ENCODE assay signal across 8 cellular contexts in the genomic region with DNA sequence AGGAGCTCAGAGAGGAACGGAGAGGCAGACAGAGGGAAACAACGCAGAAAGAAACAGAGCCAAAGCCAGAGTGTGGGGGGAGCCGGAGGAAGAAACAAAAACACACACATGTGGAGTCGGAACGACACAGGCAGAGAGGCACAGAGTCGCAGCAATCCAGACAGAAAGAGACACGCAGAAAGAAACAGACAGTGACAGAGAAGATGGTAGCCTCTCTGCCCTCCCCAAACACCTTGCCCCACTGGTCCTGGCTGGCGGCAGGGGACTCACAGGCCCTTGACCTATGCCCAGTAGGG. TPM values are rescaled to one million over a fixed set of nuclear protein-coding genes. Genes with fewer than 3 reads are reported as not detected.
A peak's percentile ranks its signal among the peaks of the same experiment; 100 is the strongest.
DNase-seq lines count a peak whose midpoint lies in the region; ATAC-seq and TF ChIP-seq lines count a peak whose summit lies in the region.
"Had no signal": no experiment of that assay in that cellular context is flagged by ENCODE, and none has a peak within 500 bp of the region (broad histone marks: within the 10 kb centered on the region; RNA-seq: fewer than 3 reads in every experiment).

No MANE protein-coding gene starts in this region.

- H3K9me2 ChIP-seq in GM23248 (ENCODE audit: insufficient read depth) = no peaks in the 10 kb centered on the region

- H3K4me2 ChIP-seq in GM23248 (ENCODE audit: unreplicated experiment) (peak overlapping the region; percentile 77), smooth muscle cell (peak overlapping the region; percentile 94)

- no peaks in the 10 kb centered on the region for H3K27me3 ChIP-seq in GM23248 (replicated peaks; ENCODE audit: insufficient read depth)
- no peaks in the 10 kb centered on the region for H3K27me3 ChIP-seq in RWPE2 (ENCODE audit: insufficient read depth, poor library complexity, severe bottlenecking)
- H3K27me3 ChIP-seq in smooth muscle cell (ENCODE audit: low read depth) = no peaks in the 10 kb centered on the region

- H3K9ac ChIP-seq in GM23248 (peak overlapping the region; percentile 42), smooth muscle cell (ENCODE audit: low read depth) (no peak overlapping the region)

- DNase-seq in GM23248 = peak; percentile 37
- DNase-seq in RWPE2 (ENCODE audit: low spot score) = no peak
- peak; percentile 9 for DNase-seq in fibroblast of peridontal ligament (ENCODE audit: extremely low read depth)
- no peak for DNase-seq in smooth muscle cell (lab: John Stamatoyannopoulos, UW; ENCODE audit: unreplicated experiment)
- DNase-seq in COLO829 (ENCODE audit: low spot score) = no peak
- DNase-seq: stimulated activated CD8-positive, alpha-beta memory T cell treated with anti-CD3 and anti-CD28 coated beads, Interleukin-4, amount 100 ng/mL, for 48 hours had no signal

- H3K36me3 ChIP-seq in GM23248 (ENCODE audit: low read depth) (peaks cover 14% of the 10 kb centered on the region; the same call in 1 of the 2 replicates), RWPE2 (ENCODE audit: low read depth) (peaks cover 67% of the 10 kb centered on the region), smooth muscle cell (ENCODE audit: low read depth) (no peaks in the 10 kb centered on the region)

- H3K9me3 ChIP-seq in GM23248 (ENCODE audit: low read depth) (no peaks in the 10 kb centered on the region), RWPE2 (ENCODE audit: severe bottlenecking) (no peaks in the 10 kb centered on the region), smooth muscle cell (replicated peaks; ENCODE audit: low read depth) (no peaks in the 10 kb centered on the region)

- ATAC-seq in RWPE2 (ENCODE audit: low read depth) (no peak), GM19035 (IDR thresholded peaks at IDR 0.05; ENCODE audit: unreplicated experiment) (no peak), HG02571 (IDR thresholded peaks at IDR 0.05; ENCODE audit: unreplicated experiment) (no peak)

- H3K27ac ChIP-seq in GM23248 (no peak overlapping the region), RWPE2 (ENCODE audit: poor library complexity, severe bottlenecking) (peak overlapping the region; percentile 70), smooth muscle cell (ENCODE audit: low read depth) (no peak overlapping the region)

- H3K4me3 ChIP-seq in GM23248 (peak overlapping the region; percentile 96), RWPE2 (ENCODE audit: severe bottlenecking) (no peak overlapping the region), smooth muscle cell (peak overlapping the region; percentile 8)

- peaks cover 15% of the 10 kb centered on the region for H3F3A ChIP-seq in GM23248 (ENCODE audit: insufficient read depth)
- peaks cover 21% of the 10 kb centered on the region for H3F3A ChIP-seq in smooth muscle cell (ENCODE audit: low read depth)

- H2AFZ ChIP-seq in GM23248 = peak overlapping the region; percentile 27; the same call in 1 of the 2 replicates
- no peak overlapping the region for H2AFZ ChIP-seq in smooth muscle cell (ENCODE audit: low read depth)

- WGBS in GM23248 (ENCODE audit: low coverage in 1 of 2, low lambda C conversion rate in 2 of 2, missing lambda C conversion rate in 2 of 2), 2 experiments = 15 to 24% methylated on average over 6 to 8 of the region's 8 CpGs
- 90% methylated on average over 8 of the region's 8 CpGs for WGBS in smooth muscle cell (ENCODE audit: low lambda C conversion rate)

- TF ChIP-seq CTCF in RWPE2 (IDR thresholded peaks at IDR 0.05; ENCODE audit: poor library complexity, severe bottlenecking) (no peak), smooth muscle cell (IDR thresholded peaks at IDR 0.05; ENCODE audit: borderline replicate concordance, insufficient read depth, poor library complexity, severe bottlenecking) (no peak)

- H4K20me1 ChIP-seq in GM23248 (ENCODE audit: insufficient read depth) (no peaks in the 10 kb centered on the region), smooth muscle cell (ENCODE audit: low read depth) (peaks cover 22% of the 10 kb centered on the region)

- peaks cover 14% of the 10 kb centered on the region for H3K4me1 ChIP-seq in GM23248 (ENCODE audit: insufficient read depth)
- H3K4me1 ChIP-seq in RWPE2 (ENCODE audit: insufficient read depth, poor library complexity, severe bottlenecking) = peaks cover 17% of the 10 kb centered on the region
- H3K4me1 ChIP-seq in smooth muscle cell (ENCODE audit: low read depth) = peaks cover 11% of the 10 kb centered on the region

- H3K79me2 ChIP-seq in GM23248 (ENCODE audit: insufficient read depth) (peaks cover 14% of the 10 kb centered on the region), smooth muscle cell (ENCODE audit: low read depth) (peaks cover 12% of the 10 kb centered on the region)

- in situ Hi-C loops in GM23248 (cut with MboI) = no loop called here

RNA-seq across cellular contexts. Expression of a gene that starts 1.7 kb away (rescaled TPM):
- 32.5 and 39.3 TPM in 2 replicates for total RNA-seq in GM23248 (2014; rRNA removed; shearing (Covaris generic))
- polyA plus RNA-seq in GM23248 (2016; fragmentation: Nextera tagmentation; extraction: Ambion mirVana) = 20.6 and 21.7 TPM in 2 replicates
- 18.3 and 21.6 TPM in 2 replicates for total RNA-seq in smooth muscle cell
- polyA plus RNA-seq in smooth muscle cell = 13.8 and 21.9 TPM in 2 replicates

RNA-seq across cellular contexts. Expression of a gene that starts 21.3 kb away (rescaled TPM):
- total RNA-seq in GM23248 (2014; rRNA removed; shearing (Covaris generic)) = 1.4 TPM in 2 replicates
- polyA plus RNA-seq in GM23248 (2016; fragmentation: Nextera tagmentation; extraction: Ambion mirVana) (0.30 and 0.40 TPM in 2 replicates), smooth muscle cell (1.5 and 2.4 TPM in 2 replicates)
- 2.5 and 3.1 TPM in 2 replicates for total RNA-seq in smooth muscle cell

RNA-seq across cellular contexts. Expression of a gene that starts 33.0 kb away (rescaled TPM):
- 59.1 and 59.6 TPM in 2 replicates for total RNA-seq in GM23248 (2014; rRNA removed; shearing (Covaris generic))
- polyA plus RNA-seq in GM23248 (2016; fragmentation: Nextera tagmentation; extraction: Ambion mirVana) (56.5 and 57.4 TPM in 2 replicates), smooth muscle cell (113 and 124 TPM in 2 replicates)
- total RNA-seq in smooth muscle cell = 106 and 119 TPM in 2 replicates

RNA-seq across cellular contexts. Expression of a gene that starts 48.7 kb away (rescaled TPM):
- total RNA-seq in GM23248 (2014; rRNA removed; shearing (Covaris generic)) = 21.1 and 28.3 TPM in 2 replicates
- polyA plus RNA-seq in GM23248 (2016; fragmentation: Nextera tagmentation; extraction: Ambion mirVana) = 11.2 and 13.4 TPM in 2 replicates
- total RNA-seq in smooth muscle cell = 28.4 and 29.4 TPM in 2 replicates
- polyA plus RNA-seq in smooth muscle cell = 34.8 and 42.4 TPM in 2 replicates

Comparison
In these comparisons a context has a peak if more than half of its experiments do, and no peak if none do; other contexts are left out.
1. DNase-seq: peak in GM23248 (single experiment) and fibroblast of peridontal ligament (single experiment); none in RWPE2 (single experiment), smooth muscle cell (single experiment) and COLO829 (single experiment).